In the genomic region with DNA sequence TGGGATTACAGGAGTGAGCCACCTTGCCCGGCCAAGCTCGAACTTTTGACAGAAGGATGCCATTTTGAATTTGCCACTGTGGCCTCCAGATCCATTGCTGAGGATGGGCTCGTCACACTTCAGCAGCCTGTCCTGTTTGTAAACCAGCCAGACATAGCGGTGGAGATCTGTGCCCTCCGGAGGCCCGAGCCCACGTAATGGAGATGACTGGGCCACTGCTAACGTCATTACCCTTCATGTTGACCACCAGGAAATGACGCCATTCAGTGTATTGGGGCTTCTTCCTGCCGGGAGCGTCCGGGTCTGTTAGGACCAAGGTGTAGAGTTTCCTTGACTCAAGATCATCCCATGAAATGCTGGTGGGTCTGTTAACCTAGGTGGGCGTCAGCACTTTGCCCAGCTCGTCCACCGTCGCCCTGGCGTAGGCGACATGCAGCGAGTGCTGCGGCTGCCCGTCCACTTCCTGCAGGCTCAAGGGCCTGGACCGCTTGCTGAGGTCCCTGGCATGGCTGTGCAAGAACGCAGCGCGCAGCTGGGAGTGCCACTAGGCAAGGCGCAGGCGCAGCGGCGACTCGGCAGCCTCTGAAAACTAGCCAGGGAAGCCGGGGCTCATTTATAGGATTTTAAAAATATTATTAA, we compare ENCODE assay signal across 10 cellular contexts. TPM values are rescaled to one million over a fixed set of nuclear protein-coding genes. Genes with fewer than 3 reads are reported as not detected.
DNase-seq lines count a peak whose midpoint lies in the region; ATAC-seq and TF ChIP-seq lines count a peak whose summit lies in the region.
"Had no signal": no experiment of that assay in that cellular context is flagged by ENCODE, and none has a peak within 500 bp of the region (broad histone marks: within the 10 kb centered on the region; RNA-seq: fewer than 3 reads in every experiment).

No MANE protein-coding gene starts in this region.

- TF ChIP-seq CTCF in ovary (IDR thresholded peaks at IDR 0.05): no peak

- WGBS in ovary, 3 donors: 97 to 98% (median 97%) methylated on average over 31 of the region's 31 CpGs

- peaks cover 74 to 81% (median 75%) of the 10 kb centered on the region in 3 donors for H3K4me1 Mint-ChIP-seq in IgD-negative memory B cell
- peaks cover 85% of the 10 kb centered on the region for H3K4me1 Mint-ChIP-seq in activated T-helper 1 cell treated with anti-CD3 and anti-CD28 coated beads, Interleukin-12 subunit alpha, Interleukin-12 subunit beta, Interleukin-2, Interleukin-4 antibody, amounts not matched to agents 30 ng/mL and 10 ng/mL and 1 ng/mL, durations not matched to agents 14 hours and 24 hours and 36 hours (ENCODE audit: low read depth)

- ATAC-seq in HG02938 (IDR thresholded peaks at IDR 0.05; ENCODE audit: unreplicated experiment): no peak

- intact Hi-C loops in activated T-helper 1 cell treated with anti-CD3 and anti-CD28 coated beads, Interleukin-12 subunit alpha, Interleukin-12 subunit beta, Interleukin-2, Interleukin-4 antibody, amounts not matched to agents 30 ng/mL and 10 ng/mL and 1 ng/mL, durations not matched to agents 14 hours and 24 hours and 36 hours (cut with micrococcal nuclease): loop anchor here (5.0 to 10.0 kb wide), 5 partner anchors 243 to 1263 kb away; a partner anchor contains a TSS
- intact Hi-C loops in ovary (cut with DNase I): no loop called here

- peaks cover 0 to 13% (median 0%) of the 10 kb centered on the region in 11 experiments; a peak in 7 of 22 replicates for H3K9me3 ChIP-seq in BLaER1 treated with 17β-estradiol and CSF1 and Interleukin-3, amounts not matched to agents 10 nM and 100 nM (replicated peaks in 1 of 11)
- H3K9me3 ChIP-seq in mucosa of rectum (ENCODE audit: control insufficient read depth in 2 of 2, low read length in 2 of 2): no peaks in the 10 kb centered on the region
- no peaks in the 10 kb centered on the region for H3K9me3 ChIP-seq in ovary

- peaks cover 0 to 43% (median 0%) of the 10 kb centered on the region in 11 experiments; a peak in 6 of 22 replicates for H3K36me3 ChIP-seq in BLaER1 treated with 17β-estradiol and CSF1 and Interleukin-3, amounts not matched to agents 10 nM and 100 nM
- no peaks in the 10 kb centered on the region for H3K36me3 ChIP-seq in mucosa of rectum (ENCODE audit: control insufficient read depth in 2 of 2, insufficient read depth in 2 of 2, low read length in 2 of 2)
- H3K36me3 ChIP-seq in ovary: no peaks in the 10 kb centered on the region

- peaks cover 59 to 92% (median 65%) of the 10 kb centered on the region in 10 experiments for H3K4me1 ChIP-seq in BLaER1 treated with 17β-estradiol and CSF1 and Interleukin-3, amounts not matched to agents 10 nM and 100 nM
- H3K4me1 ChIP-seq in mucosa of rectum (ENCODE audit: control insufficient read depth in 2 of 2, insufficient read depth in 2 of 2, low read length in 2 of 2) (peaks cover 3 to 4% of the 10 kb centered on the region in 2 donors), ovary (ENCODE audit: insufficient read depth) (no peaks in the 10 kb centered on the region)

- H3K27me3 Mint-ChIP-seq in IgD-negative memory B cell: no peaks in the 10 kb centered on the region
- no peaks in the 10 kb centered on the region for H3K27me3 Mint-ChIP-seq in activated T-helper 1 cell treated with anti-CD3 and anti-CD28 coated beads, Interleukin-12 subunit alpha, Interleukin-12 subunit beta, Interleukin-2, Interleukin-4 antibody, amounts not matched to agents 30 ng/mL and 10 ng/mL and 1 ng/mL, durations not matched to agents 14 hours and 24 hours and 36 hours (ENCODE audit: insufficient read depth)

- H3K4me3 ChIP-seq in BLaER1 treated with 17β-estradiol and CSF1 and Interleukin-3, amounts not matched to agents 10 nM and 100 nM: peak overlapping the region in 6 of 10 experiments; percentile 15 to 38 (median 20); a peak in 8 of 20 replicates
- H3K4me3 ChIP-seq in mucosa of rectum (ENCODE audit: low read length in 2 of 2) (no peak overlapping the region), ovary (no peak overlapping the region)

- peak overlapping the region; percentile 35 to 93 (median 52); a peak in 18 of 22 replicates for H3K9ac ChIP-seq in BLaER1 treated with 17β-estradiol and CSF1 and Interleukin-3, amounts not matched to agents 10 nM and 100 nM
- no peak overlapping the region for H3K9ac ChIP-seq in mucosa of rectum (ENCODE audit: low read depth in 1 of 2, low read length in 2 of 2)

- H4K20me1 ChIP-seq in BLaER1 treated with 17β-estradiol and CSF1 and Interleukin-3, amounts not matched to agents 10 nM and 100 nM: no peaks in the 10 kb centered on the region

- no peak for DNase-seq in activated T-helper 1 cell treated with anti-CD3 and anti-CD28 coated beads, Interleukin-12 subunit alpha, Interleukin-12 subunit beta, Interleukin-2, Interleukin-4 antibody, amounts not matched to agents 30 ng/mL and 10 ng/mL and 1 ng/mL, durations not matched to agents 14 hours and 24 hours and 36 hours (ENCODE audit: low spot score)
- DNase-seq in DMS114 treated with DMSO at 0.1 percent for 48 hours (lab: John Stamatoyannopoulos, UW; ENCODE audit: unreplicated experiment) (no peak), ovary (no peak), KG1 (lab: John Stamatoyannopoulos, UW) (no peak)
- DNase-seq: cortex of kidney, NCI-H187 treated with DMSO at 0.1 percent for 48 hours had no signal

- no peaks in the 10 kb centered on the region for H3K27me3 ChIP-seq in BLaER1 treated with 17β-estradiol and CSF1 and Interleukin-3, amounts not matched to agents 10 nM and 100 nM
- H3K27me3 ChIP-seq in mucosa of rectum (ENCODE audit: control insufficient read depth in 2 of 2, insufficient read depth in 2 of 2, low read length in 2 of 2) (no peaks in the 10 kb centered on the region), ovary (no peaks in the 10 kb centered on the region)

- H3K27ac ChIP-seq in BLaER1 treated with 17β-estradiol and CSF1 and Interleukin-3, amounts not matched to agents 10 nM and 100 nM: peak overlapping the region; percentile 80 to 100 (median 95)
- H3K27ac ChIP-seq in mucosa of rectum (ENCODE audit: low read depth in 2 of 2, low read length in 2 of 2): peak overlapping the region; percentile 65 to 70
- H3K27ac ChIP-seq in ovary: no peak overlapping the region

- H3K36me3 Mint-ChIP-seq in IgD-negative memory B cell: peaks cover 10% of the 10 kb centered on the region
- H3K36me3 Mint-ChIP-seq in activated T-helper 1 cell treated with anti-CD3 and anti-CD28 coated beads, Interleukin-12 subunit alpha, Interleukin-12 subunit beta, Interleukin-2, Interleukin-4 antibody, amounts not matched to agents 30 ng/mL and 10 ng/mL and 1 ng/mL, durations not matched to agents 14 hours and 24 hours and 36 hours (ENCODE audit: low read depth): peaks cover 36% of the 10 kb centered on the region

- H3K9me3 Mint-ChIP-seq in IgD-negative memory B cell: no peaks in the 10 kb centered on the region
- no peaks in the 10 kb centered on the region for H3K9me3 Mint-ChIP-seq in activated T-helper 1 cell treated with anti-CD3 and anti-CD28 coated beads, Interleukin-12 subunit alpha, Interleukin-12 subunit beta, Interleukin-2, Interleukin-4 antibody, amounts not matched to agents 30 ng/mL and 10 ng/mL and 1 ng/mL, durations not matched to agents 14 hours and 24 hours and 36 hours

- peak overlapping the region; percentile 79 to 99 (median 99) for H3K27ac Mint-ChIP-seq in IgD-negative memory B cell
- H3K27ac Mint-ChIP-seq in activated T-helper 1 cell treated with anti-CD3 and anti-CD28 coated beads, Interleukin-12 subunit alpha, Interleukin-12 subunit beta, Interleukin-2, Interleukin-4 antibody, amounts not matched to agents 30 ng/mL and 10 ng/mL and 1 ng/mL, durations not matched to agents 14 hours and 24 hours and 36 hours: peak overlapping the region; percentile 96

- no peak for TF ChIP-seq POLR2A in ovary (IDR thresholded peaks at IDR 0.05)

- H3K4me2 ChIP-seq in BLaER1 treated with 17β-estradiol and CSF1 and Interleukin-3, amounts not matched to agents 10 nM and 100 nM: peak overlapping the region; percentile 66 to 91 (median 79)

- no peak for TF ChIP-seq EP300 in ovary (IDR thresholded peaks at IDR 0.05)

- peak overlapping the region; percentile 14 to 96 (median 67) for H3K4me3 Mint-ChIP-seq in IgD-negative memory B cell
- peak overlapping the region; percentile 74 for H3K4me3 Mint-ChIP-seq in activated T-helper 1 cell treated with anti-CD3 and anti-CD28 coated beads, Interleukin-12 subunit alpha, Interleukin-12 subunit beta, Interleukin-2, Interleukin-4 antibody, amounts not matched to agents 30 ng/mL and 10 ng/mL and 1 ng/mL, durations not matched to agents 14 hours and 24 hours and 36 hours

RNA-seq across cellular contexts. Expression of a gene that starts 40.8 kb away (rescaled TPM):
- polyA plus RNA-seq in IgD-negative memory B cell: 744 TPM
- total RNA-seq in activated T-helper 1 cell treated with anti-CD3 and anti-CD28 coated beads, Interleukin-12 subunit alpha, Interleukin-12 subunit beta, Interleukin-2, Interleukin-4 antibody, amounts not matched to agents 30 ng/mL and 10 ng/mL and 1 ng/mL, durations not matched to agents 14 hours and 24 hours and 36 hours: 512 and 516 TPM in 2 replicates
- 10 to 100 TPM in 1 of 7 donors, 1 to 10 TPM in 6; 4.5 to 17.5 (median 6.9) TPM for total RNA-seq in ovary
- polyA plus RNA-seq in ovary: 10 to 100 TPM in 1 of 2 donors, 1 to 10 TPM in 1; 1.9 to 16.4 TPM

Comparison
In these comparisons a context has a peak if more than half of its experiments do, and no peak if none do; other contexts are left out.
1. H3K27ac ChIP-seq: peak in BLaER1 treated with 17β-estradiol and CSF1 and Interleukin-3, amounts not matched to agents 10 nM and 100 nM (11 of 11) and mucosa of rectum (2 of 2); none in ovary (0 of 2).
2. H3K4me3 ChIP-seq: peak in BLaER1 treated with 17β-estradiol and CSF1 and Interleukin-3, amounts not matched to agents 10 nM and 100 nM (6 of 10); none in mucosa of rectum (0 of 2) and ovary (single experiment).
3. H3K9ac ChIP-seq: peak in BLaER1 treated with 17β-estradiol and CSF1 and Interleukin-3, amounts not matched to agents 10 nM and 100 nM (11 of 11); none in mucosa of rectum (0 of 2).
4. RNA of a gene that starts 40.8 kb away (total RNA-seq): 512 to 516 TPM in activated T-helper 1 cell treated with anti-CD3 and anti-CD28 coated beads, Interleukin-12 subunit alpha, Interleukin-12 subunit beta, Interleukin-2, Interleukin-4 antibody, amounts not matched to agents 30 ng/mL and 10 ng/mL and 1 ng/mL, durations not matched to agents 14 hours and 24 hours and 36 hours; 4.5 to 17.5 TPM in ovary; every median in the first group is over 10 times any median in the second.